Comparison of ENCODE assay signal across 8 cellular contexts in the genomic region with DNA sequence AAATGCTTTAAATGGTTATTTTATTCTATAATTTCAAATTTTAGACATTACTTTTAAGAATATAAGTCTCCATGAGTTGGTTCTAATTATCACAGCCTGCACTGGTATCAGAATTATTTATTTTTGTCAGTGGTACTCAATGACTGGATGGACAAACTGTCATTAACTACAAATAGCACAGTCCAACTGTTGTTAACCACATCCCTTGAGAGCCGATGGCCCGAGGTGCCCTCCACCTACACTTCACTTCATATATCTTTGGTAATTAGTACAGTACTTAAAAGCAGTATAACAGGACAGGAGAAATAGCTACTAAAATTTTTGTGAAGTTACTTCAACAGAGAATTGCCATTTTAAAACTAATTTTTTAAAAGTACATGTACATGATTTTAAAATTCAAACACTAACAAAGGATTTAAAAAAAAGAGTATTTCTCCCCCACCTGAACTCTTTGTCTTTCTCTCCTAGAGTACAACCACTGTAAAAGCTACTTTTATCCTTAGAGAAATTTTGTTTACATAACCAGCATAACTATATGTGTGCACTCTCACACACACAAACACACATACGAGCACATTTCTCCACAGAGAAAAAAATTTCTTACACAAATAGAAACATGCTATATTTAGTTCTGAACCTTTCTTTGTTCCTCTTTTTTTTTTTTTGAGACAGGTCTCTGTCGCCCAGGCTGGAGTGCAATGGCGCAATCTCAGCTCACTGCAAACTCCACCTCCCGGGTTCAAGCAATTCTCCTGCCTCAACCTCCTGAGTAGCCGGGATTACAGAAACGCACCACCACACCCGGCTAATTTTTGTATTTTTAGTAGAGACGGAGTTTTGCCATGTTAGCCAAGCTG. TPM values are rescaled to one million over a fixed set of nuclear protein-coding genes. Genes with fewer than 3 reads are reported as not detected.
DNase-seq lines count a peak whose midpoint lies in the region; ATAC-seq, FAIRE-seq and TF ChIP-seq lines count a peak whose summit lies in the region.

No MANE protein-coding gene starts in this region.

- no peaks in the 10 kb centered on the region for H3K27me3 ChIP-seq in DND-41 (ENCODE audit: insufficient read depth, low read length, poor library complexity)
- H3K27me3 ChIP-seq in brain microvascular endothelial cell (replicated peaks) = no peaks in the 10 kb centered on the region

- H3K4me1 ChIP-seq in DND-41 (ENCODE audit: insufficient read depth, low read length) = peaks cover 30% of the 10 kb centered on the region

- peaks cover 55% of the 10 kb centered on the region for H3K36me3 ChIP-seq in DND-41 (ENCODE audit: insufficient read depth, low read length)
- no peaks in the 10 kb centered on the region for H3K36me3 ChIP-seq in brain microvascular endothelial cell (replicated peaks)

- TF ChIP-seq CTCF in DND-41 (IDR thresholded peaks at IDR 0.05; ENCODE audit: borderline replicate concordance, extremely low read depth, low read length, poor library complexity, severe bottlenecking) = no peak
- no peak for TF ChIP-seq CTCF in choroid plexus epithelial cell (conservative IDR thresholded peaks at IDR 0.05; ENCODE audit: low read depth, low read length)
- TF ChIP-seq CTCF in brain microvascular endothelial cell (IDR thresholded peaks at IDR 0.05; ENCODE audit: low read depth, low read length, missing control alignments) = no peak

- ATAC-seq in DND-41 (ENCODE audit: insufficient read depth, low read depth) (no peak), GM19455 (IDR thresholded peaks at IDR 0.05; ENCODE audit: unreplicated experiment) (peak; percentile 74), HG03378 (IDR thresholded peaks at IDR 0.05; ENCODE audit: unreplicated experiment) (peak; percentile 74)

- H3K9ac ChIP-seq in DND-41 (ENCODE audit: low read depth, low read length) = no peak overlapping the region

- H3K4me2 ChIP-seq in DND-41 (ENCODE audit: insufficient read depth, low read length) = 0 out of 2 replicates have a peak overlapping the region, but pooled peaks have one; percentile 21

- H3K4me3 ChIP-seq in DND-41 (ENCODE audit: low read depth in 1 of 2, low read length in 2 of 2) (no peak overlapping the region), choroid plexus epithelial cell (ENCODE audit: low read depth, low read length) (no peak overlapping the region), brain microvascular endothelial cell (ENCODE audit: low read depth, low read length) (no peak overlapping the region)

- DNase-seq in DND-41 = no peak
- peak; percentile 44 for DNase-seq in choroid plexus epithelial cell (ENCODE audit: low read depth)
- DNase-seq in NCI-H345 treated with DMSO at 0.1 percent for 48 hours (lab: John Stamatoyannopoulos, UW; ENCODE audit: unreplicated experiment) = no peak
- DNase-seq in brain microvascular endothelial cell = no peak
- no peak for DNase-seq in frontal cortex (ENCODE audit: low spot score in 2 of 2)
- DNase-seq in HTR-8/SVneo (ENCODE audit: insufficient read length, low spot score) = no peak

- H3K79me2 ChIP-seq in DND-41 (ENCODE audit: insufficient read depth, low read length) = peaks cover 74% of the 10 kb centered on the region

- FAIRE-seq in frontal cortex (lab: Jason Lieb, UNC) (no peak), HTR-8/SVneo (lab: Jason Lieb, UNC) (no peak)

- H2AFZ ChIP-seq in DND-41 (ENCODE audit: low read depth, low read length) = no peak overlapping the region

- in situ Hi-C loops in brain microvascular endothelial cell (cut with HindIII; ENCODE audit: low pct_ligation_motif_present, low sequenced_read_pairs) = no loop called here

- H3K27ac ChIP-seq in DND-41 (ENCODE audit: low read length) (no peak overlapping the region), brain microvascular endothelial cell (no peak overlapping the region)

- peaks cover 22% of the 10 kb centered on the region for H4K20me1 ChIP-seq in DND-41 (ENCODE audit: insufficient read depth, low read length)

- no peaks in the 10 kb centered on the region for H3K9me3 ChIP-seq in DND-41 (ENCODE audit: insufficient read depth, low read length, severe bottlenecking)

RNA-seq across cellular contexts. Expression of a gene that starts 6.5 kb away (rescaled TPM):
- total RNA-seq in frontal cortex = 7.3 TPM

RNA-seq across cellular contexts. Expression of a gene that starts 17.9 kb away (rescaled TPM):
- total RNA-seq in frontal cortex = 4.9 TPM

RNA-seq across cellular contexts. Expression of a gene that starts 47.7 kb away (rescaled TPM):
- total RNA-seq in frontal cortex = 119 TPM
